In the genomic region with DNA sequence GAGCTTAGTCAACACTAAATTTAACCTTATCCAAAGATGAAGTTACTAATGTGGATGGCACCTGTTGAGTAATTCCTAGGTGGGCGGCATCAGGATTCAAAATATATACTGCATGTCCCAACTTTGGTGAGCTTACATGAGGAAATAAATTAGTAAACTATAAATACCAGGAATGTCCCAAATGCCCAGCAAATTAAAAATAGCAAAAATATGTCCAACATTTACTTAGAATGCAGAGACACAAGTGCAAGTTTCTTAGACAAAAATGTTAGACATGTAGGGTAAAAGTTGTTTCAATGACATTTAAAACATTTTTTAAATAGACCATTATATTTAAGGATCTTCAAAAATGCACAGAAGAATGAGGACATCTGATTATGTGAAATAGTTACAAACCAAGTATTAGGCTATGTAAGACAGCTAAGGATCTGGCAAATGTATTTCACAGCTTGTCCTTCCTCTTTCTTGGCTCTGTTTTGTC, we compare ENCODE assay signal across 20 cellular contexts.
DNase-seq lines count a peak whose midpoint lies in the region; ATAC-seq, FAIRE-seq and TF ChIP-seq lines count a peak whose summit lies in the region.
"Had no signal": no experiment of that assay in that cellular context is flagged by ENCODE, and none has a peak within 500 bp of the region (broad histone marks: within the 10 kb centered on the region; RNA-seq: fewer than 3 reads in every experiment).

No MANE protein-coding gene starts in this region.

- H2AFZ ChIP-seq in HCT116 (ENCODE audit: low read depth, low read length, poor library complexity, severe bottlenecking) = peak overlapping the region; percentile 77
- no peak overlapping the region for H2AFZ ChIP-seq in keratinocyte (ENCODE audit: control insufficient read depth, low read length)
- no peak overlapping the region for H2AFZ ChIP-seq in PC-9

- FAIRE-seq in bronchial epithelial cell (lab: Jason Lieb, UNC) (no peak), keratinocyte (lab: Jason Lieb, UNC) (no peak)

- H3K9me3 ChIP-seq in A673 (ENCODE audit: low read depth, low read length, poor library complexity, severe bottlenecking) (no peaks in the 10 kb centered on the region), HCT116 (ENCODE audit: control insufficient read depth in 1 of 2, insufficient read depth in 1 of 2, low read depth in 1 of 2, low read length in 2 of 2) (no peaks in the 10 kb centered on the region), keratinocyte (ENCODE audit: control insufficient read depth, low read depth, low read length) (no peaks in the 10 kb centered on the region), PC-9 (ENCODE audit: insufficient read depth, low read depth) (peaks cover 12% of the 10 kb centered on the region)
- H3K9me3 ChIP-seq: thyroid gland had no signal

- H3K9me1 ChIP-seq in keratinocyte (ENCODE audit: control insufficient read depth, extremely low read depth, insufficient read depth, low read length) = no peaks in the 10 kb centered on the region

- RAD21 ChIA-PET in HCT116 (lab: Charles Lee; ENCODE audit: low non-redundant PET in 1 of 2, low total read pairs in 2 of 2, uncharacterized antibody in 2 of 2, unreplicated experiment in 2 of 2) = no interaction called here

- H3K9me2 ChIP-seq in HCT116 (ENCODE audit: insufficient read depth) (no peaks in the 10 kb centered on the region), PC-9 (ENCODE audit: insufficient read depth) (no peaks in the 10 kb centered on the region)

- peaks cover 20% of the 10 kb centered on the region for H3K4me1 ChIP-seq in A673 (ENCODE audit: insufficient read depth, low read length, poor library complexity, severe bottlenecking)
- H3K4me1 ChIP-seq in HCT116 (ENCODE audit: control insufficient read depth in 1 of 2, insufficient read depth in 2 of 2, low read length in 2 of 2) = peaks cover 28 to 53% of the 10 kb centered on the region in 2 experiments
- peaks cover 32% of the 10 kb centered on the region for H3K4me1 ChIP-seq in keratinocyte (ENCODE audit: control insufficient read depth, extremely low read depth, insufficient read depth, low read length)
- H3K4me1 ChIP-seq in PC-9 (replicated peaks; ENCODE audit: insufficient read depth) = peaks cover 13% of the 10 kb centered on the region; the same call in 1 of the 2 replicates
- H3K4me1 ChIP-seq: thyroid gland had no signal

- no peaks in the 10 kb centered on the region for H3F3A ChIP-seq in PC-9 (ENCODE audit: insufficient read depth, low read depth)

- CTCF ChIA-PET in A673 (lab: Charles Lee) (no interaction called here), HCT116 (lab: Charles Lee) (interaction anchor here (0.9 kb wide), 1 partner anchor 19 kb away, joined by 4 read pairs; no protein-coding TSS in a partner anchor), PC-9 (lab: Charles Lee) (no interaction called here)

- peak overlapping the region; percentile 12; the same call in 1 of the 2 replicates for H3K9ac ChIP-seq in HCT116 (ENCODE audit: low read length)
- no peak overlapping the region for H3K9ac ChIP-seq in keratinocyte (ENCODE audit: control insufficient read depth, extremely low read depth, insufficient read depth, low read length)

- TF ChIP-seq CTCF in A673 (conservative IDR thresholded peaks at IDR 0.05; ENCODE audit: low read depth, low read length) = no peak
- no peak for TF ChIP-seq CTCF in HCT116 (IDR thresholded peaks at IDR 0.05 in 2 of 3, conservative IDR thresholded peaks at IDR 0.05 in 1 of 3; ENCODE audit: borderline replicate concordance in 1 of 3, insufficient read depth in 1 of 3, low read depth in 2 of 3, low read length in 2 of 3)
- no peak for TF ChIP-seq CTCF in bronchial epithelial cell (IDR thresholded peaks at IDR 0.05; ENCODE audit: insufficient read depth, low read length, severe bottlenecking)
- TF ChIP-seq CTCF in keratinocyte (optimal IDR thresholded peaks at IDR 0.05 in 1 of 3, IDR thresholded peaks at IDR 0.05 in 1 of 3, conservative IDR thresholded peaks at IDR 0.05 in 1 of 3; ENCODE audit: extremely low read depth in 1 of 3, insufficient read depth in 2 of 3, low read length in 3 of 3) = no peak
- no peak for TF ChIP-seq CTCF in PC-9 (conservative IDR thresholded peaks at IDR 0.05)

- no peaks in the 10 kb centered on the region for H4K20me1 ChIP-seq in HCT116 (ENCODE audit: insufficient read depth)
- no peaks in the 10 kb centered on the region for H4K20me1 ChIP-seq in keratinocyte (ENCODE audit: control insufficient read depth, extremely low read depth, insufficient read depth, low read length)
- no peaks in the 10 kb centered on the region for H4K20me1 ChIP-seq in PC-9 (ENCODE audit: insufficient read depth)

- POLR2A ChIA-PET in A673 (lab: Charles Lee; ENCODE audit: low non-redundant PET) = no interaction called here
- POLR2A ChIA-PET in HCT116 (lab: Charles Lee) = no interaction called here
- POLR2A ChIA-PET in PC-9 (lab: Charles Lee; ENCODE audit: unreplicated experiment) = no interaction called here

- no peak for DNase-seq in A673 (ENCODE audit: low spot score)
- DNase-seq in HCT116 (ENCODE audit: low read depth, low spot score) = no peak
- DNase-seq in bronchial epithelial cell (ENCODE audit: low read depth) = peak; percentile 63
- DNase-seq in keratinocyte (ENCODE audit: low read depth, low spot score) = no peak
- DNase-seq in stimulated activated CD4-positive, alpha-beta T cell treated with anti-CD3 and anti-CD28 coated beads, Interleukin-1b, Interleukin-23, amount 100 ng/mL, for 48 hours = no peak
- DNase-seq in NCI-H1694 (lab: John Stamatoyannopoulos, UW) = no peak
- DNase-seq in PC-9 = no peak
- DNase-seq in NCI-H2227 (lab: John Stamatoyannopoulos, UW; ENCODE audit: unreplicated experiment) = no peak
- DNase-seq: activated CD8-positive, alpha-beta T cell treated with anti-CD3 and anti-CD28 coated beads, Interleukin-2, amount 10 ng/mL, durations not matched to agents 7 days and 5 days; activated T-cell treated with anti-CD3 and anti-CD28 coated beads, Interleukin-2, amount 50 U/mL, for 48 hours; DND-41; effector memory CD4-positive, alpha-beta T cell; KG1; NCI-H1092; NCI-H2107; NCI-H526; stimulated activated naive B cell treated with anti-CD40 and anti-IgM and Interleukin-4, amounts not matched to agents 10 μg/mL and 1 μg/mL and 100 μg/mL, for 72 hours; T-helper 9 cell; thyroid gland had no signal

- TF ChIP-seq RAD21 in HCT116 (IDR thresholded peaks at IDR 0.05; ENCODE audit: low read depth) = no peak

- no peaks in the 10 kb centered on the region; the same call in 1 of the 2 replicates for H3K79me2 ChIP-seq in HCT116 (ENCODE audit: insufficient read depth, low read length)
- peaks cover 55% of the 10 kb centered on the region for H3K79me2 ChIP-seq in keratinocyte (ENCODE audit: control insufficient read depth, insufficient read depth, low read length)
- H3K79me2 ChIP-seq in PC-9 (ENCODE audit: low read depth) = no peaks in the 10 kb centered on the region

- intact Hi-C loops in A673 (cut with micrococcal nuclease; ENCODE audit: unreplicated experiment) = no loop called here
- intact Hi-C loops in HCT116 (cut with micrococcal nuclease) = no loop called here
- intact Hi-C loops in PC-9 (cut with micrococcal nuclease; ENCODE audit: unreplicated experiment) = no loop called here

- peak overlapping the region; percentile 8 for H3K27ac ChIP-seq in A673 (ENCODE audit: low read depth, low read length, poor library complexity, severe bottlenecking)
- peak overlapping the region; percentile 13; the same call in 1 of the 2 replicates for H3K27ac ChIP-seq in HCT116 (ENCODE audit: low read depth, low read length)
- H3K27ac ChIP-seq in keratinocyte (ENCODE audit: control insufficient read depth, insufficient read depth, low read length) = peak overlapping the region; percentile 8
- H3K27ac ChIP-seq in PC-9 = no peak overlapping the region
- H3K27ac ChIP-seq: foreskin keratinocyte, thyroid gland had no signal

- BruUV-seq in A673 (replicated peaks; lab: Mats Ljungman, UMichigan) = no TSS peak
- no TSS peak for BruUV-seq in HCT116 (replicated peaks; lab: Mats Ljungman, UMichigan)
- no TSS peak for BruUV-seq in PC-9 (replicated peaks; lab: Mats Ljungman, UMichigan)

- H3K36me3 ChIP-seq in A673 (ENCODE audit: insufficient read depth, low read length, poor library complexity, severe bottlenecking) (no peaks in the 10 kb centered on the region), HCT116 (ENCODE audit: control insufficient read depth in 1 of 2, insufficient read depth in 2 of 2, low read length in 2 of 2) (no peaks in the 10 kb centered on the region), bronchial epithelial cell (ENCODE audit: control insufficient read depth, insufficient read depth, low read length) (no peaks in the 10 kb centered on the region), keratinocyte (ENCODE audit: control insufficient read depth in 2 of 2, extremely low read depth in 1 of 2, insufficient read depth in 2 of 2, low read length in 2 of 2) (peaks cover 1 to 14% of the 10 kb centered on the region in 2 experiments), PC-9 (ENCODE audit: low read depth) (no peaks in the 10 kb centered on the region)
- H3K36me3 ChIP-seq: thyroid gland had no signal

- no peak overlapping the region for H3K4me3 ChIP-seq in A673 (ENCODE audit: low read depth, low read length, poor library complexity, severe bottlenecking)
- 0 out of 4 replicates have a peak overlapping the region, but pooled peaks of 1 of the 2 experiments have one; percentile 14 for H3K4me3 ChIP-seq in HCT116 (replicated peaks in 1 of 2; ENCODE audit: low read depth in 1 of 2, low read length in 2 of 2)
- no peak overlapping the region for H3K4me3 ChIP-seq in bronchial epithelial cell (ENCODE audit: low read depth, low read length)
- H3K4me3 ChIP-seq in keratinocyte (ENCODE audit: control insufficient read depth in 2 of 3, extremely low read depth in 1 of 3, insufficient read depth in 2 of 3, low read depth in 1 of 3, low read length in 3 of 3) = no peak overlapping the region
- no peak overlapping the region for H3K4me3 ChIP-seq in PC-9
- H3K4me3 ChIP-seq: thyroid gland had no signal

- ATAC-seq in HCT116 = no peak
- ATAC-seq: activated CD8-positive, alpha-beta T cell treated with anti-CD3 and anti-CD28 coated beads, Interleukin-2, amount 10 ng/mL, durations not matched to agents 7 days and 5 days; stimulated activated naive B cell treated with anti-CD40 and anti-IgM and Interleukin-4, amounts not matched to agents 10 μg/mL and 1 μg/mL and 100 μg/mL, for 72 hours had no signal

- H3K27me3 ChIP-seq in A673 (replicated peaks; ENCODE audit: insufficient read depth, low read depth, low read length, poor library complexity) (no peaks in the 10 kb centered on the region), HCT116 (ENCODE audit: insufficient read depth, low read length) (no peaks in the 10 kb centered on the region), bronchial epithelial cell (ENCODE audit: control insufficient read depth, insufficient read depth, low read length) (no peaks in the 10 kb centered on the region), keratinocyte (ENCODE audit: control insufficient read depth, extremely low read depth, insufficient read depth, low read length) (no peaks in the 10 kb centered on the region), PC-9 (ENCODE audit: insufficient read depth, low read depth) (no peaks in the 10 kb centered on the region)
- H3K27me3 ChIP-seq: foreskin keratinocyte, thyroid gland had no signal

- no peak for TF ChIP-seq POLR2A in HCT116 (IDR thresholded peaks at IDR 0.05; ENCODE audit: borderline replicate concordance, extremely low read depth, insufficient read depth, insufficient read length)

- H3K4me2 ChIP-seq in HCT116 (ENCODE audit: low read length) = peak overlapping the region; percentile 52
- H3K4me2 ChIP-seq in keratinocyte (ENCODE audit: control insufficient read depth, extremely low read depth, insufficient read depth, low read depth, low read length) = peak overlapping the region; percentile 52
- no peak overlapping the region for H3K4me2 ChIP-seq in PC-9

- dilution Hi-C loops in keratinocyte (cut with MboI; ENCODE audit: extremely low pct_ligation_motif_present, low sequenced_read_pairs) = no loop called here
